In genomic region chr9:27539479-27540441, GRCh38 we compare ENCODE assay signal across 10 cellular contexts. TPM values are rescaled to one million over a fixed set of nuclear protein-coding genes. Genes with fewer than 3 reads are reported as not detected.
A peak's percentile ranks its signal among the peaks of the same experiment; 100 is the strongest.
DNase-seq lines count a peak whose midpoint lies in the region; ATAC-seq and TF ChIP-seq lines count a peak whose summit lies in the region.
"Had no signal": no experiment of that assay in that cellular context is flagged by ENCODE, and none has a peak within 500 bp of the region (broad histone marks: within the 10 kb centered on the region; RNA-seq: fewer than 3 reads in every experiment).

No MANE protein-coding gene starts in this region.

- peak; percentile 10 for DNase-seq in OCI-M1 (lab: John Stamatoyannopoulos, UW)
- DNase-seq in heart left ventricle, result peak in 1 of 5 donors; percentile 34
- no peak for DNase-seq in testis
- no peak for DNase-seq in activated naive CD4-positive, alpha-beta T cell (lab: John Stamatoyannopoulos, UW)
- no peak for DNase-seq in NCI-H345 treated with DMSO at 0.1 percent for 48 hours (lab: John Stamatoyannopoulos, UW; ENCODE audit: unreplicated experiment)
- DNase-seq in NCI-H510A (lab: John Stamatoyannopoulos, UW), result no peak
- no peak for DNase-seq in stimulated activated CD4-positive, alpha-beta T cell treated with anti-CD3 and anti-CD28 coated beads, Interleukin-4, amount 100 ng/mL, for 1 hour
- DNase-seq: activated CD8-positive, alpha-beta memory T cell treated with anti-CD3 and anti-CD28 coated beads, Interleukin-2, amount 10 ng/mL, durations not matched to agents 7 days and 5 days; naive thymus-derived CD8-positive, alpha-beta T cell had no signal

- H3K4me1 ChIP-seq in heart left ventricle (peaks cover 0 to 33% (median 14%) of the 10 kb centered on the region in 12 donors), testis (peaks cover 14% of the 10 kb centered on the region)

- intact Hi-C loops in heart left ventricle (cut with DNase I) (loop anchor here in 1 of 10 donors (10.0 kb wide), 1 partner anchor 505 kb away; no protein-coding TSS in a partner anchor), testis (cut with DNase I; ENCODE audit: low total_unique reads) (no loop called here)

- H3K36me3 ChIP-seq in heart left ventricle, result peaks cover 0 to 27% (median 12%) of the 10 kb centered on the region in 9 donors
- H3K36me3 ChIP-seq in testis (ENCODE audit: low read depth, missing control alignments), result no peaks in the 10 kb centered on the region

- H3K4me3 ChIP-seq in heart left ventricle (no peak overlapping the region), testis (no peak overlapping the region)

- WGBS in heart left ventricle, 4 donors, result 58 to 66% (median 60%) methylated on average over 5 of the region's 5 CpGs
- 66 to 75% methylated on average over 5 of the region's 5 CpGs for WGBS in testis, 2 donors

- H3K27ac ChIP-seq in heart left ventricle (peak overlapping the region; percentile 21 to 83 (median 56)), testis (peak overlapping the region; percentile 46 to 81)

- TF ChIP-seq POLR2A in heart left ventricle (IDR thresholded peaks at IDR 0.05) (no peak), testis (IDR thresholded peaks at IDR 0.05) (no peak)

- peak; percentile 59 for ATAC-seq in GM21390 (IDR thresholded peaks at IDR 0.05; ENCODE audit: unreplicated experiment)
- ATAC-seq in heart left ventricle, result peak; percentile 76 to 81 (median 80)
- ATAC-seq: activated CD8-positive, alpha-beta memory T cell treated with anti-CD3 and anti-CD28 coated beads, Interleukin-2, amount 10 ng/mL, durations not matched to agents 7 days and 5 days; naive thymus-derived CD8-positive, alpha-beta T cell had no signal

- H3K27me3 ChIP-seq in heart left ventricle, result no peaks in the 10 kb centered on the region
- no peaks in the 10 kb centered on the region for H3K27me3 ChIP-seq in testis

- H3K9me3 ChIP-seq in heart left ventricle (no peaks in the 10 kb centered on the region), testis (no peaks in the 10 kb centered on the region)

- TF ChIP-seq CTCF in heart left ventricle (IDR thresholded peaks at IDR 0.05) (no peak), testis (IDR thresholded peaks at IDR 0.05) (no peak)

RNA-seq across cellular contexts. Expression of gene MOB3B, which starts 10.1 kb away (rescaled TPM):
- total RNA-seq in heart left ventricle (1 to 10 TPM in 8 of 9 donors, under 1 TPM in 1; 0.54 to 2.8 (median 2.1) TPM), testis (10 to 100 TPM; 17.5 to 23.2 TPM)
- polyA plus RNA-seq in heart left ventricle (under 1 TPM; 0.42 to 0.95 TPM), testis (ENCODE audit: insufficient read depth, low read depth, low replicate concordance) (9.1 TPM)

RNA-seq across cellular contexts. Expression of gene IFNK, which starts 15.7 kb away (rescaled TPM):
- total RNA-seq in heart left ventricle, result not detected
- polyA plus RNA-seq in heart left ventricle, result not detected
- total RNA-seq in testis, result not detected
- polyA plus RNA-seq in testis (ENCODE audit: insufficient read depth, low read depth, low replicate concordance), result not detected
- total RNA-seq: activated CD8-positive, alpha-beta memory T cell treated with anti-CD3 and anti-CD28 coated beads, Interleukin-2, amount 10 ng/mL, durations not matched to agents 7 days and 5 days; naive thymus-derived CD8-positive, alpha-beta T cell had no signal
- polyA plus RNA-seq: naive thymus-derived CD8-positive, alpha-beta T cell had no signal

RNA-seq across cellular contexts. Expression of gene C9orf72, which starts 33.5 kb away (rescaled TPM):
- total RNA-seq in heart left ventricle, result 10 to 100 TPM in 8 of 9 donors, 1 to 10 TPM in 1; 9.6 to 27.2 (median 15.7) TPM
- polyA plus RNA-seq in heart left ventricle, result 1 to 10 TPM; 7.2 to 9.9 TPM
- total RNA-seq in testis, result 10 to 100 TPM; 27.9 to 38.5 TPM
- 32.0 TPM for polyA plus RNA-seq in testis (ENCODE audit: insufficient read depth, low read depth, low replicate concordance)

Comparison
In these comparisons a context has a peak if more than half of its experiments do, and no peak if none do; other contexts are left out.
1. RNA of gene MOB3B, which starts 10.1 kb away (total RNA-seq): 17.5 to 23.2 TPM in testis; 0.54 to 2.8 TPM in heart left ventricle; every median in the first group is over 4 times any median in the second.